In the genomic region with DNA sequence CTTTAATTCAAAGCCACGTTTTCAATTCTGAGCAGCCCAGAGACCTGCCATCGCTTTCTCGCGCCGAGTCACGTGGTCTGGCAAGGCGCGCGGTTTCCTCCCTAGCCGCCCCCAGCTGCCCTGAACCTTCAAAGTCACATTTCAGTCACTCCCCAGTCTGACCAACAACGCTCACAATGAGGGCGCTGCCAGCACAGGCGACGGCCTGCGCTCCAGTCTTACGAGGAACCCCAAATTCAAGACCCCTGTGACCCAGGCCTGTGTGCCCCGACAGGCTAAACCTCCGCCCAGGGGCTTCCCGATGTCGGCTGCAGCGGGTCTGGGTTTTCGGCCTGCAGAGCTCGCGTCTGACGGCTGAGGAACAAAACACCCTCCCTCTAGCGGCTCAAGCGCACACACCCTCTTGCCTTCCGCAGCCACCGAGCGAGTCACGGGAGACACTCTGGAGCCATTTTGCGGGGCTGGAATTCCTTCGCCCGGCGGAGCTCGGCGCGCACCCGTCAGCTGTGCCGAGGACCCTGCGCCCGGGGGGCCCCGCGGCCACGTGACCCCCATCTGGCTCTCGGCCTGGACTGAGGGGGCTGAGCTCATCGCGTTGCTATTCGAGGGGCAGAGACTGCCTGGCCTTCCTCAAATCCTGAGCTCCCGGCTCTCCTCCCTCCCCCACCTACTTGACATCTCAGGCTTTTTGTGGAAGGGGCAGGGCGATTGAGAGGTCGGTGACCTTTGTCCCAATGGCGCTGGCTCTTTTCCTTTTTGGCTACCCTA, we compare ENCODE assay signal across 1 cellular context.
TF ChIP-seq lines count a peak whose summit lies in the region.

No MANE protein-coding gene starts in this region.

TF ChIP-seq in HepG2, 621 proteins besides CTCF, POLR2A, EP300 and RAD21 (continued from another document and continues in another):
- TF ChIP-seq, protein P1, sequence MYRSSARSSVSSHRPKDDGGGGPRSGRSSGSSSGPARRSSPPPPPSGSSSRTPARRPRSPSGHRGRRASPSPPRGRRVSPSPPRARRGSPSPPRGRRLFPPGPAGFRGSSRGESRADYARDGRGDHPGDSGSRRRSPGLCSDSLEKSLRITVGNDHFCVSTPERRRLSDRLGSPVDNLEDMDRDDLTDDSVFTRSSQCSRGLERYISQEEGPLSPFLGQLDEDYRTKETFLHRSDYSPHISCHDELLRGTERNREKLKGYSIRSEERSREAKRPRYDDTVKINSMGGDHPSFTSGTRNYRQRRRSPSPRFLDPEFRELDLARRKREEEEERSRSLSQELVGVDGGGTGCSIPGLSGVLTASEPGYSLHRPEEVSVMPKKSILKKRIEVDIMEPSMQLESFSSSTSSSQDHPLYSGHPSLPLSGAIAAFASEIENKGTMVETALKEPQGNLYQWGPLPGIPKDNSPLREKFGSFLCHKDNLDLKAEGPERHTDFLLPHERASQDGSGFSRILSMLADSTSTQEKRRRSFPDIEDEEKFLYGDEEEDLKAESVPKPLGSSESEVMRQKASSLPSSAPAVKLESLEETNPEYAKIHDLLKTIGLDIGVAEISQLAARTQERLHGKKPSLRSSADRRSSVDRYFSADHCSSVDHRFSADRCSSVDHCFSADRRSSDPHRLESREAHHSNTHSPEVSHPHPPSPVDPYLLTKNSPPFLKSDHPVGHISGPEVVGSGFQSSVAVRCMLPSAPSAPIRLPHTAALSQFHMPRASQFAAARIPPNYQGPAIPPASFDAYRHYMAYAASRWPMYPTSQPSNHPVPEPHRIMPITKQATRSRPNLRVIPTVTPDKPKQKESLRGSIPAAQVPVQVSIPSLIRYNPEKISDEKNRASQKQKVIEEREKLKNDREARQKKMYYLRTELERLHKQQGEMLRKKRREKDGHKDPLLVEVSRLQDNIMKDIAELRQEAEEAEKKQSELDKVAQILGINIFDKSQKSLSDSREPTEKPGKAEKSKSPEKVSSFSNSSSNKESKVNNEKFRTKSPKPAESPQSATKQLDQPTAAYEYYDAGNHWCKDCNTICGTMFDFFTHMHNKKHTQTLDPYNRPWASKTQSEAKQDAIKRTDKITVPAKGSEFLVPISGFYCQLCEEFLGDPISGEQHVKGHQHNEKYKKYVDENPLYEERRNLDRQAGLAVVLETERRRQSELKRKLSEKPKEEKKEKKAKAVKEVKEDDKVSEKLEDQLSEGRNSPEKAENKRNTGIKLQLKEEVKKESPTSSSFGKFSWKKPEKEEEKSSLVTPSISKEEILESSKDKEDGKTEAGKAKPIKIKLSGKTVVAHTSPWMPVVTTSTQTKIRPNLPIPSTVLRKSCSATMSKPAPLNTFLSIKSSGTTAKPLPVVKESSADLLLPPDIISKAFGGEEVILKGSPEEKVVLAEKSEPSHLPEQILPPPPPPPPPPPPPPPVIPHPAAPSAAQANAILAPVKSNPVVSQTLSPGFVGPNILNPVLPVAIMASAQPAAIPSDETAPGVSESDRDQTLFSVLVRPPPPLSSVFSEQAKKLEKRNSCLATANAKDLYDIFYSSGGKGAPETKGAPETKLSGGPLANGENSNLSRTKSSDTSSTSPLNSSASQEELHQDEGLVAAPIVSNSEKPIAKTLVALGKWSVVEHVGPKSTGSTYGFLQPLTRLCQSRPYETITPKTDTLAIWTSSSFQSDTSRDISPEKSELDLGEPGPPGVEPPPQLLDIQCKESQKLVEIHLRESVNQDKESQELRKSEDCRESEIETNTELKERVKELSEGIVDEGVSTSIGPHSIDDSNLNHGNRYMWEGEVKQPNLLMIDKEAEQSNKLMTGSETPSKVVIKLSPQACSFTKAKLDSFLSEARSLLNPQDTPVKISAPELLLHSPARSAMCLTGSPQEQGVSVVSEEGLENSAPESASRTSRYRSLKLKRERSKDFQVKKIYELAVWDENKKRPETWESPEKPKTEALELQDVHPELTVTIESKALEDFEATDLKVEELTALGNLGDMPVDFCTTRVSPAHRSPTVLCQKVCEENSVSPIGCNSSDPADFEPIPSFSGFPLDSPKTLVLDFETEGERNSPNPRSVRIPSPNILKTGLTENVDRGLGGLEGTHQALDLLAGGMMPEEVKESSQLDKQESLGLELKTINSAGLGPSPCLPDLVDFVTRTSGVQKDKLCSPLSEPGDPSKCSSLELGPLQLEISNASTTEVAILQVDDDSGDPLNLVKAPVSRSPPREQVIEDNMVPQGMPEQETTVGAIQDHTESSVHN (CRISPR knock-in tag; IDR thresholded peaks at IDR 0.05) = no peak
- peak; percentile 87; the same call in 1 of the 2 replicates for TF ChIP-seq REPIN1 (CRISPR knock-in tag; IDR thresholded peaks at IDR 0.05; ENCODE audit: borderline replicate concordance, low read depth)
- TF ChIP-seq STAG1 (CRISPR knock-in tag; IDR thresholded peaks at IDR 0.05) = peak; percentile 46
- TF ChIP-seq, protein P2, sequence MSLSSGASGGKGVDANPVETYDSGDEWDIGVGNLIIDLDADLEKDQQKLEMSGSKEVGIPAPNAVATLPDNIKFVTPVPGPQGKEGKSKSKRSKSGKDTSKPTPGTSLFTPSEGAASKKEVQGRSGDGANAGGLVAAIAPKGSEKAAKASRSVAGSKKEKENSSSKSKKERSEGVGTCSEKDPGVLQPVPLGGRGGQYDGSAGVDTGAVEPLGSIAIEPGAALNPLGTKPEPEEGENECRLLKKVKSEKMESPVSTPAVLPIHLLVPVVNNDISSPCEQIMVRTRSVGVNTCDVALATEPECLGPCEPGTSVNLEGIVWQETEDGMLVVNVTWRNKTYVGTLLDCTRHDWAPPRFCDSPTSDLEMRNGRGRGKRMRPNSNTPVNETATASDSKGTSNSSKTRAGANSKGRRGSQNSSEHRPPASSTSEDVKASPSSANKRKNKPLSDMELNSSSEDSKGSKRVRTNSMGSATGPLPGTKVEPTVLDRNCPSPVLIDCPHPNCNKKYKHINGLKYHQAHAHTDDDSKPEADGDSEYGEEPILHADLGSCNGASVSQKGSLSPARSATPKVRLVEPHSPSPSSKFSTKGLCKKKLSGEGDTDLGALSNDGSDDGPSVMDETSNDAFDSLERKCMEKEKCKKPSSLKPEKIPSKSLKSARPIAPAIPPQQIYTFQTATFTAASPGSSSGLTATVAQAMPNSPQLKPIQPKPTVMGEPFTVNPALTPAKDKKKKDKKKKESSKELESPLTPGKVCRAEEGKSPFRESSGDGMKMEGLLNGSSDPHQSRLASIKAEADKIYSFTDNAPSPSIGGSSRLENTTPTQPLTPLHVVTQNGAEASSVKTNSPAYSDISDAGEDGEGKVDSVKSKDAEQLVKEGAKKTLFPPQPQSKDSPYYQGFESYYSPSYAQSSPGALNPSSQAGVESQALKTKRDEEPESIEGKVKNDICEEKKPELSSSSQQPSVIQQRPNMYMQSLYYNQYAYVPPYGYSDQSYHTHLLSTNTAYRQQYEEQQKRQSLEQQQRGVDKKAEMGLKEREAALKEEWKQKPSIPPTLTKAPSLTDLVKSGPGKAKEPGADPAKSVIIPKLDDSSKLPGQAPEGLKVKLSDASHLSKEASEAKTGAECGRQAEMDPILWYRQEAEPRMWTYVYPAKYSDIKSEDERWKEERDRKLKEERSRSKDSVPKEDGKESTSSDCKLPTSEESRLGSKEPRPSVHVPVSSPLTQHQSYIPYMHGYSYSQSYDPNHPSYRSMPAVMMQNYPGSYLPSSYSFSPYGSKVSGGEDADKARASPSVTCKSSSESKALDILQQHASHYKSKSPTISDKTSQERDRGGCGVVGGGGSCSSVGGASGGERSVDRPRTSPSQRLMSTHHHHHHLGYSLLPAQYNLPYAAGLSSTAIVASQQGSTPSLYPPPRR (CRISPR knock-in tag; IDR thresholded peaks at IDR 0.05; ENCODE audit: borderline replicate concordance) = peak; percentile 37; the same call in 1 of the 2 replicates
- TF ChIP-seq, protein P3, sequence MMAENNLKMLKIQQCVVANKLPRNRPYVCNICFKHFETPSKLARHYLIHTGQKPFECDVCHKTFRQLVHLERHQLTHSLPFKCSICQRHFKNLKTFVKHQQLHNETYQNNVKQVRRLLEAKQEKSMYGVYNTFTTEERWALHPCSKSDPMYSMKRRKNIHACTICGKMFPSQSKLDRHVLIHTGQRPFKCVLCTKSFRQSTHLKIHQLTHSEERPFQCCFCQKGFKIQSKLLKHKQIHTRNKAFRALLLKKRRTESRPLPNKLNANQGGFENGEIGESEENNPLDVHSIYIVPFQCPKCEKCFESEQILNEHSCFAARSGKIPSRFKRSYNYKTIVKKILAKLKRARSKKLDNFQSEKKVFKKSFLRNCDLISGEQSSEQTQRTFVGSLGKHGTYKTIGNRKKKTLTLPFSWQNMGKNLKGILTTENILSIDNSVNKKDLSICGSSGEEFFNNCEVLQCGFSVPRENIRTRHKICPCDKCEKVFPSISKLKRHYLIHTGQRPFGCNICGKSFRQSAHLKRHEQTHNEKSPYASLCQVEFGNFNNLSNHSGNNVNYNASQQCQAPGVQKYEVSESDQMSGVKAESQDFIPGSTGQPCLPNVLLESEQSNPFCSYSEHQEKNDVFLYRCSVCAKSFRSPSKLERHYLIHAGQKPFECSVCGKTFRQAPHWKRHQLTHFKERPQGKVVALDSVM (CRISPR knock-in tag; IDR thresholded peaks at IDR 0.05) = peak; percentile 38; the same call in 1 of the 2 replicates
- no peak for TF ChIP-seq GATA4 (IDR thresholded peaks at IDR 0.05; ENCODE audit: borderline replicate concordance, low read depth)
- 0 out of 2 replicates have a peak, but pooled peaks have one; percentile 17 for TF ChIP-seq ZNF839 (CRISPR knock-in tag; IDR thresholded peaks at IDR 0.05; ENCODE audit: borderline replicate concordance)
- TF ChIP-seq, protein P4, sequence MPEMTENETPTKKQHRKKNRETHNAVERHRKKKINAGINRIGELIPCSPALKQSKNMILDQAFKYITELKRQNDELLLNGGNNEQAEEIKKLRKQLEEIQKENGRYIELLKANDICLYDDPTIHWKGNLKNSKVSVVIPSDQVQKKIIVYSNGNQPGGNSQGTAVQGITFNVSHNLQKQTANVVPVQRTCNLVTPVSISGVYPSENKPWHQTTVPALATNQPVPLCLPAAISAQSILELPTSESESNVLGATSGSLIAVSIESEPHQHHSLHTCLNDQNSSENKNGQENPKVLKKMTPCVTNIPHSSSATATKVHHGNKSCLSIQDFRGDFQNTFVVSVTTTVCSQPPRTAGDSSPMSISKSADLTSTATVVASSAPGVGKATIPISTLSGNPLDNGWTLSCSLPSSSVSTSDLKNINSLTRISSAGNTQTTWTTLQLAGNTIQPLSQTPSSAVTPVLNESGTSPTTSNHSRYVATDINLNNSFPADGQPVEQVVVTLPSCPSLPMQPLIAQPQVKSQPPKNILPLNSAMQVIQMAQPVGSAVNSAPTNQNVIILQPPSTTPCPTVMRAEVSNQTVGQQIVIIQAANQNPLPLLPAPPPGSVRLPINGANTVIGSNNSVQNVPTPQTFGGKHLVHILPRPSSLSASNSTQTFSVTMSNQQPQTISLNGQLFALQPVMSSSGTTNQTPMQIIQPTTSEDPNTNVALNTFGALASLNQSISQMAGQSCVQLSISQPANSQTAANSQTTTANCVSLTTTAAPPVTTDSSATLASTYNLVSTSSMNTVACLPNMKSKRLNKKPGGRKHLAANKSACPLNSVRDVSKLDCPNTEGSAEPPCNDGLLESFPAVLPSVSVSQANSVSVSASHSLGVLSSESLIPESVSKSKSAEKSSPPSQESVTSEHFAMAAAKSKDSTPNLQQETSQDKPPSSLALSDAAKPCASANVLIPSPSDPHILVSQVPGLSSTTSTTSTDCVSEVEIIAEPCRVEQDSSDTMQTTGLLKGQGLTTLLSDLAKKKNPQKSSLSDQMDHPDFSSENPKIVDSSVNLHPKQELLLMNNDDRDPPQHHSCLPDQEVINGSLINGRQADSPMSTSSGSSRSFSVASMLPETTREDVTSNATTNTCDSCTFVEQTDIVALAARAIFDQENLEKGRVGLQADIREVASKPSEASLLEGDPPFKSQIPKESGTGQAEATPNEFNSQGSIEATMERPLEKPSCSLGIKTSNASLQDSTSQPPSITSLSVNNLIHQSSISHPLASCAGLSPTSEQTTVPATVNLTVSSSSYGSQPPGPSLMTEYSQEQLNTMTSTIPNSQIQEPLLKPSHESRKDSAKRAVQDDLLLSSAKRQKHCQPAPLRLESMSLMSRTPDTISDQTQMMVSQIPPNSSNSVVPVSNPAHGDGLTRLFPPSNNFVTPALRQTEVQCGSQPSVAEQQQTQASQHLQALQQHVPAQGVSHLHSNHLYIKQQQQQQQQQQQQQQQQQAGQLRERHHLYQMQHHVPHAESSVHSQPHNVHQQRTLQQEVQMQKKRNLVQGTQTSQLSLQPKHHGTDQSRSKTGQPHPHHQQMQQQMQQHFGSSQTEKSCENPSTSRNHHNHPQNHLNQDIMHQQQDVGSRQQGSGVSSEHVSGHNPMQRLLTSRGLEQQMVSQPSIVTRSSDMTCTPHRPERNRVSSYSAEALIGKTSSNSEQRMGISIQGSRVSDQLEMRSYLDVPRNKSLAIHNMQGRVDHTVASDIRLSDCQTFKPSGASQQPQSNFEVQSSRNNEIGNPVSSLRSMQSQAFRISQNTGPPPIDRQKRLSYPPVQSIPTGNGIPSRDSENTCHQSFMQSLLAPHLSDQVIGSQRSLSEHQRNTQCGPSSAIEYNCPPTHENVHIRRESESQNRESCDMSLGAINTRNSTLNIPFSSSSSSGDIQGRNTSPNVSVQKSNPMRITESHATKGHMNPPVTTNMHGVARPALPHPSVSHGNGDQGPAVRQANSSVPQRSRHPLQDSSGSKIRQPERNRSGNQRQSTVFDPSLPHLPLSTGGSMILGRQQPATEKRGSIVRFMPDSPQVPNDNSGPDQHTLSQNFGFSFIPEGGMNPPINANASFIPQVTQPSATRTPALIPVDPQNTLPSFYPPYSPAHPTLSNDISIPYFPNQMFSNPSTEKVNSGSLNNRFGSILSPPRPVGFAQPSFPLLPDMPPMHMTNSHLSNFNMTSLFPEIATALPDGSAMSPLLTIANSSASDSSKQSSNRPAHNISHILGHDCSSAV (CRISPR knock-in tag; IDR thresholded peaks at IDR 0.05; ENCODE audit: borderline replicate concordance) = no peak
- TF ChIP-seq, protein P5, sequence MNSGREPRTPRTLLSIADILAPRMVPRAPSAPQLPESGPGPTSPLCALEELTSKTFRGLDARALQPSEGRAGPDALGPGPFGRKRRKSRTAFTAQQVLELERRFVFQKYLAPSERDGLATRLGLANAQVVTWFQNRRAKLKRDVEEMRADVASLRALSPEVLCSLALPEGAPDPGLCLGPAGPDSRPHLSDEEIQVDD (CRISPR knock-in tag; IDR thresholded peaks at IDR 0.05; ENCODE audit: borderline replicate concordance) = no peak; the same call in 1 of the 2 replicates
- TF ChIP-seq CBX5 (CRISPR knock-in tag; IDR thresholded peaks at IDR 0.05; ENCODE audit: borderline replicate concordance) = no peak
- TF ChIP-seq, protein P6, sequence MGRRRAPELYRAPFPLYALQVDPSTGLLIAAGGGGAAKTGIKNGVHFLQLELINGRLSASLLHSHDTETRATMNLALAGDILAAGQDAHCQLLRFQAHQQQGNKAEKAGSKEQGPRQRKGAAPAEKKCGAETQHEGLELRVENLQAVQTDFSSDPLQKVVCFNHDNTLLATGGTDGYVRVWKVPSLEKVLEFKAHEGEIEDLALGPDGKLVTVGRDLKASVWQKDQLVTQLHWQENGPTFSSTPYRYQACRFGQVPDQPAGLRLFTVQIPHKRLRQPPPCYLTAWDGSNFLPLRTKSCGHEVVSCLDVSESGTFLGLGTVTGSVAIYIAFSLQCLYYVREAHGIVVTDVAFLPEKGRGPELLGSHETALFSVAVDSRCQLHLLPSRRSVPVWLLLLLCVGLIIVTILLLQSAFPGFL (CRISPR knock-in tag; IDR thresholded peaks at IDR 0.05) = no peak
- TF ChIP-seq, protein P7, sequence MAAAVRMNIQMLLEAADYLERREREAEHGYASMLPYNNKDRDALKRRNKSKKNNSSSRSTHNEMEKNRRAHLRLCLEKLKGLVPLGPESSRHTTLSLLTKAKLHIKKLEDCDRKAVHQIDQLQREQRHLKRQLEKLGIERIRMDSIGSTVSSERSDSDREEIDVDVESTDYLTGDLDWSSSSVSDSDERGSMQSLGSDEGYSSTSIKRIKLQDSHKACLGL (CRISPR knock-in tag; IDR thresholded peaks at IDR 0.05) = peak; percentile 68; the same call in 1 of the 2 replicates
- TF ChIP-seq GZF1 (CRISPR knock-in tag; IDR thresholded peaks at IDR 0.05) = peak; percentile 47; the same call in 1 of the 2 replicates
- TF ChIP-seq ZBTB7A (CRISPR knock-in tag; IDR thresholded peaks at IDR 0.05) = peak; percentile 84; the same call in 1 of the 2 replicates
- TF ChIP-seq MBD4 (IDR thresholded peaks at IDR 0.05; ENCODE audit: borderline replicate concordance, low read length) = no peak
- TF ChIP-seq, protein P8, sequence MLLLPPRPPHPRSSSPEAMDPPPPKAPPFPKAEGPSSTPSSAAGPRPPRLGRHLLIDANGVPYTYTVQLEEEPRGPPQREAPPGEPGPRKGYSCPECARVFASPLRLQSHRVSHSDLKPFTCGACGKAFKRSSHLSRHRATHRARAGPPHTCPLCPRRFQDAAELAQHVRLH (CRISPR knock-in tag; IDR thresholded peaks at IDR 0.05; ENCODE audit: borderline replicate concordance, low read depth) = no peak
